10 cellular contexts compared by ENCODE assay signal in genomic region chr14:59321184-59321952, GRCh38.
DNase-seq lines count a peak whose midpoint lies in the region; ATAC-seq and TF ChIP-seq lines count a peak whose summit lies in the region.
"Had no signal": no experiment of that assay in that cellular context is flagged by ENCODE, and none has a peak within 500 bp of the region (broad histone marks: within the 10 kb centered on the region; RNA-seq: fewer than 3 reads in every experiment).

No MANE protein-coding gene starts in this region.

- intact Hi-C loops in ascending aorta (cut with DNase I), result loop anchor here (1.0 to 2.0 kb wide), 3 partner anchors 11 to 133 kb away; partner anchors contain the start of gene DAAM1
- intact Hi-C loops in left ventricle myocardium superior (cut with micrococcal nuclease), result loop anchor here (10.0 kb wide), 1 partner anchor 187 kb away; no protein-coding TSS in a partner anchor

- ATAC-seq in left ventricle myocardium superior (peak; percentile 76), GM18511 (IDR thresholded peaks at IDR 0.05; ENCODE audit: unreplicated experiment) (no peak)

- TF ChIP-seq CTCF in ascending aorta (IDR thresholded peaks at IDR 0.05), result no peak

- peaks cover 4 to 10% of the 10 kb centered on the region in 2 donors for H3K36me3 ChIP-seq in ascending aorta

- DNase-seq in HPDE6-E6E7 (ENCODE audit: extremely low spot score) (peak; percentile 43), ascending aorta (ENCODE audit: low spot score in 2 of 2) (no peak), left ventricle myocardium superior (no peak), skeletal muscle cell (ENCODE audit: low read depth) (peak; percentile 63), DMS53 (lab: John Stamatoyannopoulos, UW) (no peak), OCI-M2 (lab: John Stamatoyannopoulos, UW; ENCODE audit: unreplicated experiment) (no peak), activated T-cell treated with anti-CD3 and anti-CD28 coated beads for 4 hours (no peak)
- DNase-seq: activated CD4-positive, alpha-beta T cell treated with anti-CD3 and anti-CD28 coated beads, Interleukin-2, amount 10 ng/mL, durations not matched to agents 24 days and 14 days; NCI-H2171 had no signal

- H3K4me1 ChIP-seq in ascending aorta, result peaks cover 11 to 60% of the 10 kb centered on the region in 2 donors

- H3K4me3 ChIP-seq in ascending aorta (peak overlapping the region in 1 of 2 donors; percentile 13), skeletal muscle cell (ENCODE audit: low read depth, low read length) (no peak overlapping the region)

- no peaks in the 10 kb centered on the region for H3K27me3 ChIP-seq in ascending aorta

- no peaks in the 10 kb centered on the region for H3K9me3 ChIP-seq in ascending aorta

- peak overlapping the region; percentile 72 to 78 for H3K27ac ChIP-seq in ascending aorta

Comparison
In these comparisons a context has a peak if more than half of its experiments do, and no peak if none do; other contexts are left out.
1. DNase-seq: peak in HPDE6-E6E7 (single experiment) and skeletal muscle cell (single experiment); none in ascending aorta (0 of 2), left ventricle myocardium superior (single experiment), DMS53 (single experiment), OCI-M2 (single experiment) and activated T-cell treated with anti-CD3 and anti-CD28 coated beads for 4 hours (single experiment).